24 cellular contexts compared by ENCODE assay signal in genomic region chr11:965206-965775, GRCh38. TPM values are rescaled to one million over a fixed set of nuclear protein-coding genes. Genes with fewer than 3 reads are reported as not detected.
DNase-seq lines count a peak whose midpoint lies in the region; ATAC-seq, FAIRE-seq and TF ChIP-seq lines count a peak whose summit lies in the region.
"Had no signal": no experiment of that assay in that cellular context is flagged by ENCODE, and none has a peak within 500 bp of the region (broad histone marks: within the 10 kb centered on the region; RNA-seq: fewer than 3 reads in every experiment).

No MANE protein-coding gene starts in this region.

- FAIRE-seq in astrocyte (lab: Jason Lieb, UNC): no peak

- no peaks in the 10 kb centered on the region for H3K9me3 ChIP-seq in astrocyte (ENCODE audit: insufficient read depth, low read depth, low read length)
- H3K9me3 ChIP-seq: heart right ventricle, mucosa of descending colon, ovary, SJSA1, vagina had no signal

- peaks cover 2% of the 10 kb centered on the region for H3K9me3 Mint-ChIP-seq in activated naive CD8-positive, alpha-beta T cell treated with anti-CD3 and anti-CD28 coated beads, Interleukin-2, amount 10 ng/mL, durations not matched to agents 7 days and 5 days
- H3K9me3 Mint-ChIP-seq in activated naive CD8-positive, alpha-beta T cell treated with anti-CD3 and anti-CD28 coated beads for 36 hours: peaks cover 2% of the 10 kb centered on the region
- no peaks in the 10 kb centered on the region for H3K9me3 Mint-ChIP-seq in astrocyte (ENCODE audit: unreplicated experiment)
- no peaks in the 10 kb centered on the region for H3K9me3 Mint-ChIP-seq in stimulated activated effector memory CD8-positive, alpha-beta T cell treated with anti-CD3 and anti-CD28 coated beads, Interleukin-12 subunit alpha, Interleukin-12 subunit beta, amount 100 ng/mL, for 72 hours
- H3K9me3 Mint-ChIP-seq: stimulated activated naive CD8-positive, alpha-beta T cell treated with anti-CD3 and anti-CD28 coated beads, Interleukin-15, Interleukin-2, amounts not matched to agents 100 ng/mL and 50 ng/mL, for 24 hours had no signal

- POLR2A ChIA-PET in activated naive CD8-positive, alpha-beta T cell treated with anti-CD3 and anti-CD28 coated beads, Interleukin-2, amount 10 ng/mL, durations not matched to agents 7 days and 5 days (lab: Charles Lee): no interaction called here

- no peaks in the 10 kb centered on the region for H3K4me1 ChIP-seq in astrocyte (ENCODE audit: insufficient read depth, low read length)
- H3K4me1 ChIP-seq: SJSA1 had no signal

- H3K4me3 ChIP-seq in H7 (ENCODE audit: insufficient read depth, low read depth, low read length): no peak overlapping the region
- no peak overlapping the region for H3K4me3 ChIP-seq in astrocyte (ENCODE audit: insufficient read depth, low read depth, low read length)
- H3K4me3 ChIP-seq: dorsolateral prefrontal cortex, heart right ventricle, lung, mucosa of descending colon, ovary, SJSA1, skin epidermis, vagina had no signal

- H3K27me3 ChIP-seq in H7 (ENCODE audit: control insufficient read depth, insufficient read depth, low read length) (no peaks in the 10 kb centered on the region), astrocyte (ENCODE audit: insufficient read depth, low read length) (no peaks in the 10 kb centered on the region)
- H3K27me3 ChIP-seq: dorsolateral prefrontal cortex, heart right ventricle, ovary, SJSA1, vagina had no signal

- peaks cover 6% of the 10 kb centered on the region for H3K36me3 ChIP-seq in H7 (replicated peaks; ENCODE audit: control insufficient read depth, insufficient read depth, low read length)
- H3K36me3 ChIP-seq in astrocyte (ENCODE audit: insufficient read depth, low read length): peaks cover 6% of the 10 kb centered on the region
- H3K36me3 ChIP-seq: ovary, SJSA1 had no signal

- peak overlapping the region; percentile 36 for H3K27ac Mint-ChIP-seq in activated naive CD8-positive, alpha-beta T cell treated with anti-CD3 and anti-CD28 coated beads, Interleukin-2, amount 10 ng/mL, durations not matched to agents 7 days and 5 days
- no peak overlapping the region for H3K27ac Mint-ChIP-seq in activated naive CD8-positive, alpha-beta T cell treated with anti-CD3 and anti-CD28 coated beads for 36 hours
- peak overlapping the region; percentile 53 for H3K27ac Mint-ChIP-seq in astrocyte (ENCODE audit: unreplicated experiment)
- peak overlapping the region; percentile 39 for H3K27ac Mint-ChIP-seq in stimulated activated effector memory CD8-positive, alpha-beta T cell treated with anti-CD3 and anti-CD28 coated beads, Interleukin-12 subunit alpha, Interleukin-12 subunit beta, amount 100 ng/mL, for 72 hours
- H3K27ac Mint-ChIP-seq: stimulated activated naive CD8-positive, alpha-beta T cell treated with anti-CD3 and anti-CD28 coated beads, Interleukin-15, Interleukin-2, amounts not matched to agents 100 ng/mL and 50 ng/mL, for 24 hours had no signal

- no peak overlapping the region for H3K9ac ChIP-seq in astrocyte (ENCODE audit: low read length)

- no peak overlapping the region for H3K4me2 ChIP-seq in astrocyte (ENCODE audit: low read length)

- H2AFZ ChIP-seq in astrocyte (ENCODE audit: low read depth, low read length): no peak overlapping the region

- peaks cover 62% of the 10 kb centered on the region for H4K20me1 ChIP-seq in astrocyte (ENCODE audit: insufficient read depth, low read length)

- no peaks in the 10 kb centered on the region for H3K27me3 Mint-ChIP-seq in activated naive CD8-positive, alpha-beta T cell treated with anti-CD3 and anti-CD28 coated beads, Interleukin-2, amount 10 ng/mL, durations not matched to agents 7 days and 5 days
- H3K27me3 Mint-ChIP-seq in activated naive CD8-positive, alpha-beta T cell treated with anti-CD3 and anti-CD28 coated beads for 36 hours: no peaks in the 10 kb centered on the region
- no peaks in the 10 kb centered on the region for H3K27me3 Mint-ChIP-seq in astrocyte (ENCODE audit: low read depth, unreplicated experiment)
- H3K27me3 Mint-ChIP-seq: activated CD4-positive, alpha-beta T cell treated with anti-CD3 and anti-CD28 coated beads, Interleukin-2, amount 10 ng/mL, durations not matched to agents 7 days and 5 days; stimulated activated naive CD8-positive, alpha-beta T cell treated with anti-CD3 and anti-CD28 coated beads, Interleukin-15, Interleukin-2, amounts not matched to agents 100 ng/mL and 50 ng/mL, for 24 hours had no signal

- H3K79me2 ChIP-seq in astrocyte (ENCODE audit: insufficient read depth, low read length): peaks cover 33% of the 10 kb centered on the region

- TF ChIP-seq CTCF in astrocyte (IDR thresholded peaks at IDR 0.05; ENCODE audit: insufficient read depth, low read depth, low read length): no peak

- no peak for DNase-seq in activated naive CD8-positive, alpha-beta T cell treated with anti-CD3 and anti-CD28 coated beads, Interleukin-2, amount 10 ng/mL, durations not matched to agents 7 days and 5 days
- no peak for DNase-seq in activated naive CD8-positive, alpha-beta T cell treated with anti-CD3 and anti-CD28 coated beads for 36 hours
- DNase-seq in H7 (peak; percentile 16), astrocyte (ENCODE audit: low read depth) (no peak), NCI-H1417 (lab: John Stamatoyannopoulos, UW) (no peak), pons (ENCODE audit: low spot score) (no peak)
- DNase-seq in stimulated activated effector memory CD8-positive, alpha-beta T cell treated with anti-CD3 and anti-CD28 coated beads, Interleukin-12 subunit alpha, Interleukin-12 subunit beta, amount 100 ng/mL, for 72 hours (ENCODE audit: low spot score in 2 of 2): no peak
- DNase-seq: activated CD4-positive, alpha-beta T cell treated with anti-CD3 and anti-CD28 coated beads, Interleukin-2, amount 10 ng/mL, durations not matched to agents 7 days and 5 days; activated naive CD4-positive, alpha-beta T cell; activated T-cell treated with anti-CD3 and anti-CD28 coated beads, Interleukin-2, amount 50 U/mL, for 48 hours; amniotic stem cell; dorsolateral prefrontal cortex; foreskin melanocyte; heart right ventricle; mucosa of descending colon; NCI-H1436; NCI-H82; ovary had no signal

- no peak overlapping the region for H3K27ac ChIP-seq in astrocyte (ENCODE audit: low read depth, low read length)
- H3K27ac ChIP-seq: dorsolateral prefrontal cortex, ovary, SJSA1, skin epidermis, vagina had no signal

- peaks cover 18% of the 10 kb centered on the region for H3K4me1 Mint-ChIP-seq in activated naive CD8-positive, alpha-beta T cell treated with anti-CD3 and anti-CD28 coated beads, Interleukin-2, amount 10 ng/mL, durations not matched to agents 7 days and 5 days
- peaks cover 9% of the 10 kb centered on the region for H3K4me1 Mint-ChIP-seq in activated naive CD8-positive, alpha-beta T cell treated with anti-CD3 and anti-CD28 coated beads for 36 hours
- H3K4me1 Mint-ChIP-seq in astrocyte (ENCODE audit: low read depth, unreplicated experiment): peaks cover 5% of the 10 kb centered on the region
- peaks cover 21% of the 10 kb centered on the region for H3K4me1 Mint-ChIP-seq in stimulated activated effector memory CD8-positive, alpha-beta T cell treated with anti-CD3 and anti-CD28 coated beads, Interleukin-12 subunit alpha, Interleukin-12 subunit beta, amount 100 ng/mL, for 72 hours

- no peak overlapping the region for H3K4me3 Mint-ChIP-seq in activated naive CD8-positive, alpha-beta T cell treated with anti-CD3 and anti-CD28 coated beads, Interleukin-2, amount 10 ng/mL, durations not matched to agents 7 days and 5 days
- H3K4me3 Mint-ChIP-seq in activated naive CD8-positive, alpha-beta T cell treated with anti-CD3 and anti-CD28 coated beads for 36 hours: no peak overlapping the region
- H3K4me3 Mint-ChIP-seq in astrocyte (ENCODE audit: unreplicated experiment): no peak overlapping the region
- H3K4me3 Mint-ChIP-seq in stimulated activated effector memory CD8-positive, alpha-beta T cell treated with anti-CD3 and anti-CD28 coated beads, Interleukin-12 subunit alpha, Interleukin-12 subunit beta, amount 100 ng/mL, for 72 hours: no peak overlapping the region
- H3K4me3 Mint-ChIP-seq: activated CD4-positive, alpha-beta T cell treated with anti-CD3 and anti-CD28 coated beads, Interleukin-2, amount 10 ng/mL, durations not matched to agents 7 days and 5 days; stimulated activated naive CD8-positive, alpha-beta T cell treated with anti-CD3 and anti-CD28 coated beads, Interleukin-15, Interleukin-2, amounts not matched to agents 100 ng/mL and 50 ng/mL, for 24 hours had no signal

- peaks cover 29% of the 10 kb centered on the region for H3K36me3 Mint-ChIP-seq in activated naive CD8-positive, alpha-beta T cell treated with anti-CD3 and anti-CD28 coated beads, Interleukin-2, amount 10 ng/mL, durations not matched to agents 7 days and 5 days
- H3K36me3 Mint-ChIP-seq in activated naive CD8-positive, alpha-beta T cell treated with anti-CD3 and anti-CD28 coated beads for 36 hours: peaks cover 26% of the 10 kb centered on the region
- peaks cover 28% of the 10 kb centered on the region for H3K36me3 Mint-ChIP-seq in astrocyte (ENCODE audit: low read depth, unreplicated experiment)
- peaks cover 41% of the 10 kb centered on the region for H3K36me3 Mint-ChIP-seq in stimulated activated effector memory CD8-positive, alpha-beta T cell treated with anti-CD3 and anti-CD28 coated beads, Interleukin-12 subunit alpha, Interleukin-12 subunit beta, amount 100 ng/mL, for 72 hours

- peak; percentile 53 for ATAC-seq in activated naive CD8-positive, alpha-beta T cell treated with anti-CD3 and anti-CD28 coated beads, Interleukin-2, amount 10 ng/mL, durations not matched to agents 7 days and 5 days (ENCODE audit: low read depth)
- peak; percentile 51 for ATAC-seq in stimulated activated effector memory CD8-positive, alpha-beta T cell treated with anti-CD3 and anti-CD28 coated beads, Interleukin-12 subunit alpha, Interleukin-12 subunit beta, amount 100 ng/mL, for 72 hours
- no peak for ATAC-seq in HG02885 (IDR thresholded peaks at IDR 0.05; ENCODE audit: poor library complexity, unreplicated experiment)
- ATAC-seq: heart right ventricle, mucosa of descending colon had no signal

RNA-seq across cellular contexts. Expression of gene AP2A2, which starts 39.6 kb away (rescaled TPM):
- 10 to 100 TPM; 49.1 to 52.1 TPM for total RNA-seq in activated naive CD8-positive, alpha-beta T cell treated with anti-CD3 and anti-CD28 coated beads, Interleukin-2, amount 10 ng/mL, durations not matched to agents 7 days and 5 days
- 10 to 100 TPM; 26.3 to 30.3 TPM for total RNA-seq in activated naive CD8-positive, alpha-beta T cell treated with anti-CD3 and anti-CD28 coated beads for 36 hours
- total RNA-seq in H7 (2014; rRNA removed; shearing (Covaris generic)): 36.1 and 46.8 TPM in 2 replicates
- total RNA-seq in astrocyte: 105 and 110 TPM in 2 replicates

RNA-seq across cellular contexts. Expression of gene CHID1, which starts 54.7 kb away (rescaled TPM):
- 10 to 100 TPM; 39.7 to 47.9 TPM for total RNA-seq in activated naive CD8-positive, alpha-beta T cell treated with anti-CD3 and anti-CD28 coated beads, Interleukin-2, amount 10 ng/mL, durations not matched to agents 7 days and 5 days
- total RNA-seq in activated naive CD8-positive, alpha-beta T cell treated with anti-CD3 and anti-CD28 coated beads for 36 hours: 10 to 100 TPM; 73.1 to 81.6 TPM
- total RNA-seq in H7 (2014; rRNA removed; shearing (Covaris generic)): 36.9 and 38.1 TPM in 2 replicates
- total RNA-seq in astrocyte: 72.6 and 74.6 TPM in 2 replicates
